1 cellular context compared by ENCODE assay signal in the genomic region with DNA sequence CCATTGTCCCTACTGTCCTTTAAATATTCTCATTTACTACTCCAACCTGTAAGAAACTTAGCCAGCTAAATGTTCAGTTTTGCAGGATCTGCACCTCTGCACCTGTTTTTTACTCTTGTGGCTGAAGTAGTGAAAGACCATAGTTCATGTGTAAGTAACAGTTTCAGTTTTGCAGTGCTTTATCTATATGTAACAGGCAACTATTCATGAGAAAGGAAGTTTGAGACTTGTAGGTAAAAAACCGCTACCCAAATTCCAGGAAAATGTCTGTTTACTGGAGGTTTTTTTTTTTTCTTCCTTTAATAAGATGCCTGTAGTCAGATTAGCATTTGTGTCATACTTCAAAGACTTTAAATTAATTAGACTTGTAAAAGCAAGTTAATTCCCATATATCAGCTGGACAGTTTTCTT.
TF ChIP-seq lines count a peak whose summit lies in the region.

No MANE protein-coding gene starts in this region.

TF ChIP-seq in GM12878, 131 proteins besides CTCF, POLR2A, EP300 and RAD21 (continued from another document):
- peak; percentile 58; the same call in 1 of the 2 replicates for TF ChIP-seq ATF2 (IDR thresholded peaks at IDR 0.05; ENCODE audit: low read length)
- no peak for TF ChIP-seq CHD4 (IDR thresholded peaks at IDR 0.05)
- 0 out of 4 replicates have a peak, but pooled peaks of 1 of the 2 experiments have one; percentile 19 for TF ChIP-seq BHLHE40 (IDR thresholded peaks at IDR 0.05; ENCODE audit: borderline replicate concordance in 1 of 2, low read depth in 2 of 2, low read length in 1 of 2)
- TF ChIP-seq SKIL (IDR thresholded peaks at IDR 0.05; ENCODE audit: low read depth, poor library complexity, severe bottlenecking) = peak; percentile 6
- TF ChIP-seq NR2F1 (conservative IDR thresholded peaks at IDR 0.05) = 0 out of 2 replicates have a peak, but pooled peaks have one; percentile 23
- TF ChIP-seq NFIC (IDR thresholded peaks at IDR 0.05; ENCODE audit: low read depth, low read length) = peak; percentile 77
- 0 out of 2 replicates have a peak, but pooled peaks have one; percentile 4 for TF ChIP-seq TCF7 (IDR thresholded peaks at IDR 0.05; ENCODE audit: borderline replicate concordance)
- peak; percentile 82 for TF ChIP-seq RUNX3 (IDR thresholded peaks at IDR 0.05; ENCODE audit: low read length)
- peak; percentile 13; the same call in 1 of the 2 replicates for TF ChIP-seq ZNF217 (IDR thresholded peaks at IDR 0.05)
- TF ChIP-seq CREB1 (IDR thresholded peaks at IDR 0.05; ENCODE audit: low read depth) = peak; percentile 33; the same call in 1 of the 2 replicates
- peak; percentile 92 for TF ChIP-seq ZNF24 (IDR thresholded peaks at IDR 0.05)
- TF ChIP-seq IKZF2 (IDR thresholded peaks at IDR 0.05) = peak; percentile 55 to 60; a peak in 3 of 4 replicates
- 0 out of 4 replicates have a peak, but pooled peaks of 1 of the 2 experiments have one; percentile 34 for TF ChIP-seq CEBPB (IDR thresholded peaks at IDR 0.05; ENCODE audit: borderline replicate concordance in 1 of 2, low read depth in 2 of 2, low read length in 2 of 2)
- 0 out of 2 replicates have a peak, but pooled peaks have one; percentile 50 for TF ChIP-seq TCF3 (IDR thresholded peaks at IDR 0.05; ENCODE audit: borderline replicate concordance, insufficient read depth, low read depth, low read length)
- TF ChIP-seq PAX8 (IDR thresholded peaks at IDR 0.05) = no peak
- TF ChIP-seq TCF12 (IDR thresholded peaks at IDR 0.05; ENCODE audit: low read depth, low read length) = 0 out of 2 replicates have a peak, but pooled peaks have one; percentile 61
- peak; percentile 64; the same call in 1 of the 2 replicates for TF ChIP-seq MTA3 (IDR thresholded peaks at IDR 0.05; ENCODE audit: borderline replicate concordance, low read length)
- TF ChIP-seq IKZF1 (conservative IDR thresholded peaks at IDR 0.05) = peak; percentile 62
